ENCODE assay signal across 17 cellular contexts in the genomic region with DNA sequence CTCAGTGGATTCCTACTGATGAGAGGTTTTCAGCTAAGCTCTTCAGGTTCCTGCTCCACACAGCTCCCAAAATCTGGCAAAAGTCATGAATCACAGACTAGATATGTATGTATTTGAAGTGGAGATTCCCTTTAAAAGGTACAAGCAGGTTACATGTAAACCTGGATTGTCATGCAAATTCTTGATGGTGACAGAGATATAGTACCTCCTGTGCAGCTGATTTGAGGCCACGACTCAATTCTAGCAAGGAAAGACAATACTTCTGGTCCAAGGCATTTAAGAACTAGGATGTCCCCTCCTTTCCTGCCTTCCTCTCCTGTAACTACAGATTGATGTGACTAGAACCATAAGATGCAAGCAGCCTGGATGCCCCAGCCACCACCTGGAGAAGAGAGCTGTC.
"Had no signal": no experiment of that assay in that cellular context is flagged by ENCODE, and none has a peak within 500 bp of the region (broad histone marks: within the 10 kb centered on the region; RNA-seq: fewer than 3 reads in every experiment).

No MANE protein-coding gene starts in this region.

- DNase-seq: activated CD4-positive, alpha-beta T cell treated with anti-CD3 and anti-CD28 coated beads, Interleukin-2, amount 10 ng/mL, durations not matched to agents 7 days and 5 days; activated CD8-positive, alpha-beta T cell treated with anti-CD3 and anti-CD28 coated beads, Interleukin-2, amount 10 ng/mL, durations not matched to agents 7 days and 5 days; activated T-cell treated with anti-CD3 and anti-CD28 coated beads, Interleukin-2, amount 50 U/mL, for 24 hours; adrenal gland; cerebellar nuclear complex; cortex of kidney; esophagus squamous epithelium; occipital lobe; retina; stimulated activated naive CD4-positive, alpha-beta T cell; T-cell; upper lobe of right lung had no signal

- ATAC-seq: activated CD4-positive, CD25-positive, alpha-beta regulatory T cell treated with anti-CD3 and anti-CD28 coated beads, Interleukin-2, amount 50 U/mL, for 24 hours; activated CD8-positive, alpha-beta T cell treated with anti-CD3 and anti-CD28 coated beads, Interleukin-2, amount 10 ng/mL, durations not matched to agents 7 days and 5 days; T-cell; upper lobe of right lung had no signal

- H3K36me3 ChIP-seq: adrenal gland, esophagus squamous epithelium, upper lobe of right lung had no signal

- H3K4me1 ChIP-seq: adrenal gland, esophagus squamous epithelium, upper lobe of right lung had no signal

- H3K27ac ChIP-seq: adrenal gland, esophagus squamous epithelium, upper lobe of right lung had no signal

- H3K27me3 Mint-ChIP-seq: activated T-cell treated with anti-CD3 and anti-CD28 coated beads, Interleukin-2, amount 50 U/mL, for 24 hours; T-cell had no signal

- FAIRE-seq: astrocyte, bronchial epithelial cell had no signal

- H3K4me3 Mint-ChIP-seq: activated CD4-positive, alpha-beta T cell treated with anti-CD3 and anti-CD28 coated beads, Interleukin-2, amount 10 ng/mL, durations not matched to agents 7 days and 5 days; activated CD8-positive, alpha-beta T cell treated with anti-CD3 and anti-CD28 coated beads, Interleukin-2, amount 10 ng/mL, durations not matched to agents 7 days and 5 days; activated T-cell treated with anti-CD3 and anti-CD28 coated beads, Interleukin-2, amount 50 U/mL, for 24 hours; nephron; T-cell had no signal

- H3K4me1 Mint-ChIP-seq: activated CD4-positive, alpha-beta T cell treated with anti-CD3 and anti-CD28 coated beads, Interleukin-2, amount 10 ng/mL, durations not matched to agents 7 days and 5 days; nephron; T-cell had no signal

- H3K36me3 Mint-ChIP-seq: activated naive CD4-positive, alpha-beta T cell treated with anti-CD3 and anti-CD28 coated beads, Interleukin-2, amount 50 U/mL, for 72 hours had no signal

- H3K9me3 Mint-ChIP-seq: activated CD4-positive, alpha-beta T cell treated with anti-CD3 and anti-CD28 coated beads, Interleukin-2, amount 10 ng/mL, durations not matched to agents 7 days and 5 days; activated naive CD4-positive, alpha-beta T cell treated with anti-CD3 and anti-CD28 coated beads, Interleukin-2, amount 50 U/mL, for 72 hours; activated T-cell treated with anti-CD3 and anti-CD28 coated beads, Interleukin-2, amount 50 U/mL, for 24 hours; nephron; T-cell had no signal

- H3K27me3 ChIP-seq: adrenal gland, esophagus squamous epithelium, upper lobe of right lung had no signal

- H3K9me3 ChIP-seq: adrenal gland, esophagus squamous epithelium, upper lobe of right lung had no signal

- H3K27ac Mint-ChIP-seq: activated CD4-positive, alpha-beta T cell treated with anti-CD3 and anti-CD28 coated beads, Interleukin-2, amount 10 ng/mL, durations not matched to agents 7 days and 5 days; activated CD8-positive, alpha-beta T cell treated with anti-CD3 and anti-CD28 coated beads, Interleukin-2, amount 10 ng/mL, durations not matched to agents 7 days and 5 days; activated naive CD4-positive, alpha-beta T cell treated with anti-CD3 and anti-CD28 coated beads, Interleukin-2, amount 50 U/mL, for 72 hours; activated T-cell treated with anti-CD3 and anti-CD28 coated beads, Interleukin-2, amount 50 U/mL, for 24 hours; nephron had no signal

- H3K4me3 ChIP-seq: adrenal gland, esophagus squamous epithelium, upper lobe of right lung had no signal
